In the genomic region with DNA sequence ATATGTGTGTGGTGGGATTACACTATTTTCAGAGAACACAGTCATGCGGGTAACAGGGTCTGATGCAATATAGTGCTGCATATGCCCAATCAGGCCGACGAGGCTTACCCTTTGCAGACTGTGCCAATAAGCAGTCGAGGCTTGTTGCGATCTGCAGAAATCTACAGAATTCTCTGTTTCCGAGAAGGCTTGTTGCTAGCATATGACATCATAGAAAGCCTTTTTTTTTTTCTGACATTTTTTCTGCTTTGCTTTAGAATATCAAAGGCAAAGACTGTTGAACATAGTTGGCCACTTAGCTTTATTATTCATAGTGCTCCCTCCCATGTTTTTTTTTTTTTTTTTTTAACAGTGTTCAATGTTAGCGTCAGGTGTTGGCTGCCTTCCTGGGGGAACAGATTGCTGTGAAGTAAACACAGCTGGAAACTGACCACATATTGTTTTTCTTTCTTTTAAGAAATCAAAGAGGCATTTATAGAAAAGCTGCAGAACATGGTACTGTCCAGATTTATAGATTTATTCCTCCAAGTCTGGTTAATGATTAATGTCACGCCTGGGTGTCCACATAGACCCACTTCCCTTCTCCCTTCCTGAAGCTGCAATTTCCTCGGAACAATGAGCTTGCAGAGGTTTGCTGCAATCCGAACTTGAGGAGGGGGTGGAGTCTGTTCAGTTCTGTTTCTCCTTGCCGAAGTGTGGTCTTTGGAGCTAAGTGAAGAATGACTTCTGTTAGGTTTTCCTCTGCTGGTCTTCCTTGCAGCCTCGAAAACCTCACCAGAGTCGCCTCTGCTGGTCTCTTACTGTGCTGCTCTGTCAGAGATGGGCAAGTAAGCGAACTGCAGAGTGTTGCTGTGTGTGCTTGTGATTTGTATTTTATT, we compare ENCODE assay signal across 8 cellular contexts.
DNase-seq lines count a peak whose midpoint lies in the region; ATAC-seq, FAIRE-seq and TF ChIP-seq lines count a peak whose summit lies in the region.

No MANE protein-coding gene starts in this region.

- H3K4me1 ChIP-seq in right atrium auricular region = peaks cover 0 to 24% of the 10 kb centered on the region in 2 donors

- no peaks in the 10 kb centered on the region for H3K9me3 Mint-ChIP-seq in activated naive CD8-positive, alpha-beta T cell treated with anti-CD3 and anti-CD28 coated beads, Interleukin-2, amount 50 U/mL, for 24 hours
- no peaks in the 10 kb centered on the region for H3K9me3 Mint-ChIP-seq in activated CD4-positive, alpha-beta memory T cell treated with anti-CD3 and anti-CD28 coated beads, Interleukin-2, amount 10 ng/mL, durations not matched to agents 7 days and 5 days
- no peaks in the 10 kb centered on the region for H3K9me3 Mint-ChIP-seq in T-cell

- H3K36me3 Mint-ChIP-seq in activated naive CD8-positive, alpha-beta T cell treated with anti-CD3 and anti-CD28 coated beads, Interleukin-2, amount 50 U/mL, for 24 hours (ENCODE audit: low read depth) = peaks cover 1% of the 10 kb centered on the region
- no peaks in the 10 kb centered on the region for H3K36me3 Mint-ChIP-seq in activated CD4-positive, alpha-beta memory T cell treated with anti-CD3 and anti-CD28 coated beads, Interleukin-2, amount 10 ng/mL, durations not matched to agents 7 days and 5 days (ENCODE audit: low read depth)
- peaks cover 36% of the 10 kb centered on the region for H3K36me3 Mint-ChIP-seq in T-cell

- H3K4me3 ChIP-seq in right atrium auricular region = peak overlapping the region; percentile 6 to 34

- peak; percentile 62 for FAIRE-seq in GM12892 (lab: Jason Lieb, UNC)

- POLR2A ChIA-PET in activated CD4-positive, alpha-beta memory T cell treated with anti-CD3 and anti-CD28 coated beads, Interleukin-2, amount 10 ng/mL, durations not matched to agents 7 days and 5 days (lab: Charles Lee) = no interaction called here
- POLR2A ChIA-PET in T-cell (lab: Charles Lee) = interaction anchor here in 1 of 2 donors (0.7 kb wide), 1 partner anchor 9 kb away, joined by 4 read pairs; no protein-coding TSS in a partner anchor

- no peak for ATAC-seq in activated naive CD8-positive, alpha-beta T cell treated with anti-CD3 and anti-CD28 coated beads, Interleukin-2, amount 50 U/mL, for 24 hours
- no peak for ATAC-seq in T-cell (replicated peaks in 1 of 4)

- peak overlapping the region in 1 of 2 donors; percentile 53 for H3K27ac ChIP-seq in right atrium auricular region

- no peak for DNase-seq in GM12892 (ENCODE audit: insufficient read length)
- peak; percentile 53 for DNase-seq in LHCN-M2 (ENCODE audit: low read depth)
- no peak for DNase-seq in activated naive CD8-positive, alpha-beta T cell treated with anti-CD3 and anti-CD28 coated beads, Interleukin-2, amount 50 U/mL, for 24 hours
- DNase-seq in right atrium auricular region (ENCODE audit: low spot score) = no peak
- DNase-seq in renal cortical epithelial cell (ENCODE audit: low read depth) = peak; percentile 89
- no peak for DNase-seq in activated CD4-positive, alpha-beta memory T cell treated with anti-CD3 and anti-CD28 coated beads, Interleukin-2, amount 10 ng/mL, durations not matched to agents 7 days and 5 days
- DNase-seq in T-cell = no peak
- DNase-seq in GM19240 (ENCODE audit: insufficient read length, low spot score) = no peak

- no peak for TF ChIP-seq CTCF in right atrium auricular region (IDR thresholded peaks at IDR 0.05)

- H3K36me3 ChIP-seq in right atrium auricular region = no peaks in the 10 kb centered on the region

- H3K4me3 Mint-ChIP-seq in activated naive CD8-positive, alpha-beta T cell treated with anti-CD3 and anti-CD28 coated beads, Interleukin-2, amount 50 U/mL, for 24 hours = peak overlapping the region; percentile 41
- no peak overlapping the region for H3K4me3 Mint-ChIP-seq in activated CD4-positive, alpha-beta memory T cell treated with anti-CD3 and anti-CD28 coated beads, Interleukin-2, amount 10 ng/mL, durations not matched to agents 7 days and 5 days
- no peak overlapping the region for H3K4me3 Mint-ChIP-seq in T-cell

- H3K9me3 ChIP-seq in right atrium auricular region = no peaks in the 10 kb centered on the region

- TF ChIP-seq POLR2A in GM12892 (IDR thresholded peaks at IDR 0.05; ENCODE audit: low read depth, low read length) = no peak

- CTCF ChIA-PET in activated CD4-positive, alpha-beta memory T cell treated with anti-CD3 and anti-CD28 coated beads, Interleukin-2, amount 10 ng/mL, durations not matched to agents 7 days and 5 days (lab: Charles Lee) = no interaction called here
- CTCF ChIA-PET in T-cell (lab: Charles Lee) = no interaction called here

- no peak overlapping the region for H3K27ac Mint-ChIP-seq in activated naive CD8-positive, alpha-beta T cell treated with anti-CD3 and anti-CD28 coated beads, Interleukin-2, amount 50 U/mL, for 24 hours
- H3K27ac Mint-ChIP-seq in activated CD4-positive, alpha-beta memory T cell treated with anti-CD3 and anti-CD28 coated beads, Interleukin-2, amount 10 ng/mL, durations not matched to agents 7 days and 5 days = no peak overlapping the region
- H3K27ac Mint-ChIP-seq in T-cell = peak overlapping the region in 1 of 2 donors; percentile 30

- peaks cover 27% of the 10 kb centered on the region for H3K4me1 Mint-ChIP-seq in activated naive CD8-positive, alpha-beta T cell treated with anti-CD3 and anti-CD28 coated beads, Interleukin-2, amount 50 U/mL, for 24 hours
- no peaks in the 10 kb centered on the region for H3K4me1 Mint-ChIP-seq in activated CD4-positive, alpha-beta memory T cell treated with anti-CD3 and anti-CD28 coated beads, Interleukin-2, amount 10 ng/mL, durations not matched to agents 7 days and 5 days
- H3K4me1 Mint-ChIP-seq in T-cell = peaks cover 30 to 42% (median 37%) of the 10 kb centered on the region in 3 donors

- no peaks in the 10 kb centered on the region for H3K27me3 Mint-ChIP-seq in activated naive CD8-positive, alpha-beta T cell treated with anti-CD3 and anti-CD28 coated beads, Interleukin-2, amount 50 U/mL, for 24 hours
- H3K27me3 Mint-ChIP-seq in activated CD4-positive, alpha-beta memory T cell treated with anti-CD3 and anti-CD28 coated beads, Interleukin-2, amount 10 ng/mL, durations not matched to agents 7 days and 5 days = no peaks in the 10 kb centered on the region
- H3K27me3 Mint-ChIP-seq in T-cell = no peaks in the 10 kb centered on the region

- H3K27me3 ChIP-seq in right atrium auricular region = no peaks in the 10 kb centered on the region

Comparison
In these comparisons a context has a peak if more than half of its experiments do, and no peak if none do; other contexts are left out.
1. DNase-seq: peak in LHCN-M2 (single experiment) and renal cortical epithelial cell (single experiment); none in GM12892 (single experiment), activated naive CD8-positive, alpha-beta T cell treated with anti-CD3 and anti-CD28 coated beads, Interleukin-2, amount 50 U/mL, for 24 hours (single experiment), right atrium auricular region (single experiment), activated CD4-positive, alpha-beta memory T cell treated with anti-CD3 and anti-CD28 coated beads, Interleukin-2, amount 10 ng/mL, durations not matched to agents 7 days and 5 days (single experiment), T-cell (0 of 34) and GM19240 (single experiment).